ENCODE assay signal across 26 cellular contexts in the genomic region with DNA sequence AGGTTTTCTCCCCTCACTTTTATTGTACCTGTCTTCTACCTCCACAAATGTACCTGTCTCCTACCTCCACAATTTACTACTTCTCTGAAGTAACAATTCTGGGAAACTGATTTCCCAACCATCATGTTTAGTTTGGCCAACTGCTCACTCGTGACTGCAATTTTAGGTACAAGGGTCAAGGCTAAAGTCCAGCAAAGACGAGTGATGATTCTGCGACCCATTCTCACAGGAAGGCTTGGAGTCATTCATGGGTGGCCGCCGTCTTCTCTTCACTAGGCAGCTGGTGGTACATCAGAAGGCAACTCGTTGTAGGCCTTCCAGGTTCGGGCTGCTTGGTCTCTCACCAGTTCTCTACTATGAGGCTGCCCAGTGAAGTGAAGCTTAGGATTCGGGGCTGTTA.
"Had no signal": no experiment of that assay in that cellular context is flagged by ENCODE, and none has a peak within 500 bp of the region (broad histone marks: within the 10 kb centered on the region; RNA-seq: fewer than 3 reads in every experiment).

No MANE protein-coding gene starts in this region.

- H3K36me3 Mint-ChIP-seq: activated naive CD8-positive, alpha-beta T cell; brain; WTC11 had no signal

- H3K4me3 Mint-ChIP-seq: activated CD8-positive, alpha-beta T cell treated with anti-CD3 and anti-CD28 coated beads, Interleukin-2, amount 10 ng/mL, durations not matched to agents 7 days and 5 days; activated naive CD4-positive, alpha-beta T cell treated with anti-CD3 and anti-CD28 coated beads for 36 hours; activated naive CD8-positive, alpha-beta T cell; activated T-cell treated with anti-CD3 and anti-CD28 coated beads, Interleukin-2, amount 50 U/mL, for 4 hours; activated T-helper 17 cell treated with anti-CD3 and anti-CD28 coated beads, Interleukin-2, amount 50 U/mL, for 72 hours; brain; T-helper 1 cell treated with Interleukin-12 subunit alpha and Interleukin-12 subunit beta and Interleukin-4 antibody, amounts not matched to agents 30 μg/mL and 1 μg/mL, for 36 hours; WTC11 had no signal

- H3K27me3 ChIP-seq: MG63 had no signal

- ATAC-seq: activated CD8-positive, alpha-beta T cell treated with anti-CD3 and anti-CD28 coated beads, Interleukin-2, amount 10 ng/mL, durations not matched to agents 7 days and 5 days; activated T-cell treated with anti-CD3 and anti-CD28 coated beads, Interleukin-2, amount 50 U/mL, for 4 hours; activated T-helper 17 cell treated with anti-CD3 and anti-CD28 coated beads, Interleukin-2, amount 50 U/mL, for 72 hours; WTC11 had no signal

- H3K9me3 Mint-ChIP-seq: activated naive CD4-positive, alpha-beta T cell treated with anti-CD3 and anti-CD28 coated beads for 36 hours; activated T-cell treated with anti-CD3 and anti-CD28 coated beads, Interleukin-2, amount 50 U/mL, for 4 hours; T-helper 1 cell treated with Interleukin-12 subunit alpha and Interleukin-12 subunit beta and Interleukin-4 antibody, amounts not matched to agents 30 μg/mL and 1 μg/mL, for 36 hours had no signal

- H3K4me3 ChIP-seq: MG63 had no signal

- H3K36me3 ChIP-seq: MG63 had no signal

- H3K9me3 ChIP-seq: MG63 had no signal

- H3K27ac ChIP-seq: KMS-11 had no signal

- DNase-seq: activated CD4-positive, alpha-beta T cell treated with anti-CD3 and anti-CD28 coated beads for 48 hours; activated CD4-positive, alpha-beta T cell treated with anti-CD3 and anti-CD28 coated beads, Interleukin-2, amount 50 U/mL, for 4 hours; activated CD4-positive, CD25-positive, alpha-beta regulatory T cell treated with anti-CD3 and anti-CD28 coated beads, Interleukin-2, amount 50 U/mL, for 72 hours; activated CD8-positive, alpha-beta T cell treated with anti-CD3 and anti-CD28 coated beads, Interleukin-2, amount 10 ng/mL, durations not matched to agents 7 days and 5 days; activated gamma-delta T cell; activated naive CD4-positive, alpha-beta T cell treated with anti-CD3 and anti-CD28 coated beads for 36 hours; activated T-cell treated with anti-CD3 and anti-CD28 coated beads, Interleukin-2, amount 50 U/mL, for 4 hours; amygdala; MG63; MV-4-11; NCI-H1092 treated with DMSO at 0.1 percent for 48 hours; NCI-H1417 treated with DMSO at 0.1 percent for 48 hours; NCI-H1694; NCI-H2029; NCI-H2107; NCI-H345; NCI-H510A; NCI-H526 treated with DMSO at 0.1 percent for 48 hours; NCI-H82; SHP77 treated with DMSO at 0.1 percent for 48 hours had no signal

- H3K27ac Mint-ChIP-seq: activated CD8-positive, alpha-beta T cell treated with anti-CD3 and anti-CD28 coated beads, Interleukin-2, amount 10 ng/mL, durations not matched to agents 7 days and 5 days; activated naive CD4-positive, alpha-beta T cell treated with anti-CD3 and anti-CD28 coated beads for 36 hours; activated naive CD8-positive, alpha-beta T cell; activated T-helper 17 cell treated with anti-CD3 and anti-CD28 coated beads, Interleukin-2, amount 50 U/mL, for 72 hours; brain; T-helper 1 cell treated with Interleukin-12 subunit alpha and Interleukin-12 subunit beta and Interleukin-4 antibody, amounts not matched to agents 30 μg/mL and 1 μg/mL, for 36 hours; WTC11 had no signal

- H3K27me3 Mint-ChIP-seq: activated naive CD8-positive, alpha-beta T cell; activated T-helper 17 cell treated with anti-CD3 and anti-CD28 coated beads, Interleukin-2, amount 50 U/mL, for 72 hours had no signal
